26 cellular contexts compared by ENCODE assay signal in genomic region chr2:221074238-221074637, GRCh38.
DNase-seq lines count a peak whose midpoint lies in the region; ATAC-seq and TF ChIP-seq lines count a peak whose summit lies in the region.
"Had no signal": no experiment of that assay in that cellular context is flagged by ENCODE, and none has a peak within 500 bp of the region (broad histone marks: within the 10 kb centered on the region; RNA-seq: fewer than 3 reads in every experiment).

No MANE protein-coding gene starts in this region.

- H2AK5ac ChIP-seq in mesenchymal stem cell (ENCODE audit: low read length, severe bottlenecking) = peak overlapping the region; percentile 74

- no peak overlapping the region for H3K18ac ChIP-seq in mesenchymal stem cell (ENCODE audit: low read depth in 1 of 2, low read length in 2 of 2)

- H4K91ac ChIP-seq in mesenchymal stem cell (ENCODE audit: low read length) = no peak overlapping the region

- H2AFZ ChIP-seq in mesenchymal stem cell (ENCODE audit: low read depth, low read length) = no peak overlapping the region

- no peak overlapping the region for H2BK120ac ChIP-seq in mesenchymal stem cell (ENCODE audit: low read depth, low read length)

- H3K23ac ChIP-seq in mesenchymal stem cell (ENCODE audit: low read length in 2 of 2) = no peak overlapping the region

- H3K4me3 ChIP-seq in heart right ventricle (no peak overlapping the region), right atrium auricular region (no peak overlapping the region), mesenchymal stem cell (ENCODE audit: insufficient read depth in 1 of 2, low read depth in 1 of 2, low read length in 2 of 2) (no peak overlapping the region)
- H3K4me3 ChIP-seq: BLaER1, GM12878 had no signal

- H3K4ac ChIP-seq in mesenchymal stem cell (ENCODE audit: low read depth in 1 of 2, low read length in 2 of 2) = no peak overlapping the region

- no peak overlapping the region for H2BK15ac ChIP-seq in mesenchymal stem cell (ENCODE audit: low read depth, poor library complexity, severe bottlenecking)

- H3K36me3 ChIP-seq in heart right ventricle (no peaks in the 10 kb centered on the region), right atrium auricular region (no peaks in the 10 kb centered on the region), mesenchymal stem cell (ENCODE audit: control insufficient read depth in 1 of 2, insufficient read depth in 2 of 2, low read depth in 1 of 2, low read length in 2 of 2) (no peaks in the 10 kb centered on the region)
- H3K36me3 ChIP-seq: BE2C, BLaER1 had no signal

- DNase-seq in heart right ventricle (no peak), Right ventricle myocardium inferior (ENCODE audit: missing footprints) (no peak), left ventricle myocardium superior (no peak), cardiac septum (ENCODE audit: low spot score) (no peak), right atrium auricular region (ENCODE audit: low spot score) (no peak), mesenchymal stem cell (no peak), dedifferentiated amniotic fluid mesenchymal stem cell (ENCODE audit: extremely low spot score) (no peak)
- DNase-seq in natural killer cell treated with Interleukin-12 subunit alpha and Interleukin-12 subunit beta and Interleukin-15 and Interleukin-18, amount 100 ng/mL, for 72 hours (ENCODE audit: low spot score) = no peak
- DNase-seq: 8988T; ACHN; BE2C; C1 segment of cervical spinal cord; CD4-positive, alpha-beta memory T cell; CD4-positive, CD25-positive, alpha-beta regulatory T cell; CD8-positive, alpha-beta memory T cell; COR-L47; DMS 273 treated with DMSO at 0.1 percent for 48 hours; DMS153; DMS53; DMS79; DND-41; EL; GDM1 had no signal

- H3K27me3 Mint-ChIP-seq in natural killer cell treated with Interleukin-12 subunit alpha and Interleukin-12 subunit beta and Interleukin-15 and Interleukin-18, amount 100 ng/mL, for 72 hours = peaks cover 5 to 13% of the 10 kb centered on the region in 2 donors
- H3K27me3 Mint-ChIP-seq: CD4-positive, CD25-positive, alpha-beta regulatory T cell had no signal

- no peaks in the 10 kb centered on the region for H3K36me3 Mint-ChIP-seq in natural killer cell treated with Interleukin-12 subunit alpha and Interleukin-12 subunit beta and Interleukin-15 and Interleukin-18, amount 100 ng/mL, for 72 hours
- H3K36me3 Mint-ChIP-seq: CD14-positive monocyte; CD4-positive, alpha-beta memory T cell; CD4-positive, CD25-positive, alpha-beta regulatory T cell; CD8-positive, alpha-beta memory T cell had no signal

- H3K4me1 ChIP-seq in heart right ventricle (peaks cover 0 to 18% (median 5%) of the 10 kb centered on the region in 9 donors), right atrium auricular region (peaks cover 0 to 3% of the 10 kb centered on the region in 2 donors), mesenchymal stem cell (ENCODE audit: control insufficient read depth, insufficient read depth, low read depth, low read length) (no peaks in the 10 kb centered on the region)
- H3K4me1 ChIP-seq: BE2C, BLaER1 had no signal

- H3K14ac ChIP-seq in mesenchymal stem cell (ENCODE audit: low read length in 2 of 2) = no peak overlapping the region

- peaks cover 0 to 27% (median 4%) of the 10 kb centered on the region in 11 donors for H3K9me3 ChIP-seq in heart right ventricle
- no peaks in the 10 kb centered on the region for H3K9me3 ChIP-seq in right atrium auricular region
- H3K9me3 ChIP-seq in mesenchymal stem cell (ENCODE audit: control insufficient read depth, low read length) = peaks cover 3% of the 10 kb centered on the region
- H3K9me3 ChIP-seq: BE2C had no signal

- H3K27me3 ChIP-seq in heart right ventricle (no peaks in the 10 kb centered on the region), right atrium auricular region (no peaks in the 10 kb centered on the region), mesenchymal stem cell (ENCODE audit: control insufficient read depth in 1 of 2, insufficient read depth in 1 of 2, low read length in 2 of 2) (no peaks in the 10 kb centered on the region)
- H3K27me3 ChIP-seq: BE2C, BLaER1 had no signal

- peaks cover 6% of the 10 kb centered on the region for H3K9me3 Mint-ChIP-seq in natural killer cell treated with Interleukin-12 subunit alpha and Interleukin-12 subunit beta and Interleukin-15 and Interleukin-18, amount 100 ng/mL, for 72 hours

- WGBS in heart right ventricle, 2 donors = 86 to 90% methylated on average over 4 of the region's 4 CpGs
- WGBS in mesenchymal stem cell = 100% methylated on average over 1 of the region's 4 CpGs

- no peaks in the 10 kb centered on the region for H3K79me1 ChIP-seq in mesenchymal stem cell (replicated peaks; ENCODE audit: low read length, poor library complexity, severe bottlenecking)

- ATAC-seq in heart right ventricle = peak in 5 of 8 donors; percentile 24 to 53 (median 42)
- no peak for ATAC-seq in Right ventricle myocardium inferior
- ATAC-seq in left ventricle myocardium superior = peak; percentile 18
- ATAC-seq in natural killer cell treated with Interleukin-12 subunit alpha and Interleukin-12 subunit beta and Interleukin-15 and Interleukin-18, amount 100 ng/mL, for 72 hours = no peak
- ATAC-seq: GM12878 had no signal

- H3K27ac Mint-ChIP-seq in natural killer cell treated with Interleukin-12 subunit alpha and Interleukin-12 subunit beta and Interleukin-15 and Interleukin-18, amount 100 ng/mL, for 72 hours = no peak overlapping the region
- H3K27ac Mint-ChIP-seq: CD14-positive monocyte; CD4-positive, alpha-beta memory T cell; CD4-positive, CD25-positive, alpha-beta regulatory T cell; CD8-positive, alpha-beta memory T cell had no signal

- no peak overlapping the region for H3K9ac ChIP-seq in mesenchymal stem cell (ENCODE audit: low read length)
- H3K9ac ChIP-seq: BLaER1 had no signal

- H2BK12ac ChIP-seq in mesenchymal stem cell (ENCODE audit: low read length in 2 of 2) = no peak overlapping the region

- intact Hi-C loops in heart right ventricle (cut with DNase I) (loop anchor here in 1 of 10 donors (5.0 kb wide), 1 partner anchor 137 kb away; no protein-coding TSS in a partner anchor), Right ventricle myocardium inferior (cut with DNase I) (no loop called here), left ventricle myocardium superior (cut with micrococcal nuclease) (no loop called here), cardiac septum (cut with DNase I) (loop anchor here (5.0 to 10.0 kb wide), 2 partner anchors 117 to 389 kb away; no protein-coding TSS in a partner anchor)

- H4K8ac ChIP-seq in mesenchymal stem cell (ENCODE audit: low read length) = no peak overlapping the region

- TF ChIP-seq CTCF in heart right ventricle (IDR thresholded peaks at IDR 0.05) (no peak), right atrium auricular region (IDR thresholded peaks at IDR 0.05) (no peak)

- peak overlapping the region; percentile 1 for H2BK5ac ChIP-seq in mesenchymal stem cell (ENCODE audit: low read depth, low read length, poor library complexity, severe bottlenecking)

- H3K27ac ChIP-seq in heart right ventricle (peak overlapping the region in 4 of 10 donors; percentile 6 to 46 (median 34)), right atrium auricular region (peak overlapping the region; percentile 58 to 85), mesenchymal stem cell (ENCODE audit: low read length, poor library complexity, severe bottlenecking) (peak overlapping the region; percentile 95)
- H3K27ac ChIP-seq: BLaER1 had no signal

- H3K4me3 Mint-ChIP-seq in natural killer cell treated with Interleukin-12 subunit alpha and Interleukin-12 subunit beta and Interleukin-15 and Interleukin-18, amount 100 ng/mL, for 72 hours = no peak overlapping the region
- H3K4me3 Mint-ChIP-seq: CD14-positive monocyte; CD4-positive, alpha-beta memory T cell; CD4-positive, CD25-positive, alpha-beta regulatory T cell; CD8-positive, alpha-beta memory T cell had no signal

- H3K4me1 Mint-ChIP-seq in natural killer cell treated with Interleukin-12 subunit alpha and Interleukin-12 subunit beta and Interleukin-15 and Interleukin-18, amount 100 ng/mL, for 72 hours (ENCODE audit: low read depth in 2 of 2) = no peaks in the 10 kb centered on the region
- H3K4me1 Mint-ChIP-seq: CD14-positive monocyte; CD4-positive, CD25-positive, alpha-beta regulatory T cell; CD8-positive, alpha-beta memory T cell had no signal

- no peak overlapping the region for H3K4me2 ChIP-seq in mesenchymal stem cell (ENCODE audit: low read length, poor library complexity, severe bottlenecking)
- H3K4me2 ChIP-seq: BLaER1 had no signal

Comparison
In these comparisons a context has a peak if more than half of its experiments do, and no peak if none do; other contexts are left out.
1. ATAC-seq: peak in heart right ventricle (5 of 8) and left ventricle myocardium superior (single experiment); none in Right ventricle myocardium inferior (single experiment) and natural killer cell treated with Interleukin-12 subunit alpha and Interleukin-12 subunit beta and Interleukin-15 and Interleukin-18, amount 100 ng/mL, for 72 hours (0 of 2).